In genomic region chr10:6364893-6365292, GRCh38 we compare ENCODE assay signal across 23 cellular contexts.
DNase-seq lines count a peak whose midpoint lies in the region; ATAC-seq and TF ChIP-seq lines count a peak whose summit lies in the region.
"Had no signal": no experiment of that assay in that cellular context is flagged by ENCODE, and none has a peak within 500 bp of the region (broad histone marks: within the 10 kb centered on the region; RNA-seq: fewer than 3 reads in every experiment).

No MANE protein-coding gene starts in this region.

- H3K36me3 Mint-ChIP-seq in activated naive CD4-positive, alpha-beta T cell treated with anti-CD3 and anti-CD28 coated beads, Interleukin-2, amount 50 U/mL, for 72 hours = peaks cover 20 to 43% of the 10 kb centered on the region in 2 donors
- H3K36me3 Mint-ChIP-seq: IgD-negative memory B cell had no signal

- H3K4me1 ChIP-seq in heart left ventricle (peaks cover 0 to 10% (median 0%) of the 10 kb centered on the region in 12 donors), parathyroid adenoma (peaks cover 11% of the 10 kb centered on the region)

- in situ Hi-C loops in KBM-7 (cut with MboI; ENCODE audit: low pct_unique_long_range_greater_than_20kb, low sequenced_read_pairs) = no loop called here

- 15 to 23% (median 19%) methylated on average over 3 of the region's 3 CpGs for WGBS in heart left ventricle, 4 donors

- peak overlapping the region; percentile 8 for H3K4me2 ChIP-seq in parathyroid adenoma (ENCODE audit: low read length)

- H3K9me3 ChIP-seq in heart left ventricle (peaks cover 0 to 21% (median 7%) of the 10 kb centered on the region in 12 donors), parathyroid adenoma (ENCODE audit: control insufficient read depth, low read length) (no peaks in the 10 kb centered on the region)

- TF ChIP-seq POLR2A in heart left ventricle (IDR thresholded peaks at IDR 0.05) = no peak

- H3K27me3 ChIP-seq in heart left ventricle (no peaks in the 10 kb centered on the region), parathyroid adenoma (ENCODE audit: control insufficient read depth, insufficient read depth, low read length) (no peaks in the 10 kb centered on the region)

- no peak overlapping the region for H3K27ac Mint-ChIP-seq in activated naive CD4-positive, alpha-beta T cell treated with anti-CD3 and anti-CD28 coated beads, Interleukin-2, amount 50 U/mL, for 72 hours
- H3K27ac Mint-ChIP-seq: activated CD4-positive, alpha-beta T cell treated with anti-CD3 and anti-CD28 coated beads, Interleukin-2, amount 10 ng/mL, durations not matched to agents 24 days and 14 days; activated naive CD4-positive, alpha-beta T cell treated with anti-CD3 and anti-CD28 coated beads, Interleukin-2, amount 50 U/mL, for 24 hours; IgD-negative memory B cell; stimulated activated memory B cell treated with anti-CD40 and anti-IgM and Interleukin-4, amounts not matched to agents 10 μg/mL and 1 μg/mL and 100 μg/mL, for 72 hours; T-helper 1 cell treated with Interleukin-12 subunit alpha and Interleukin-12 subunit beta and Interleukin-4 antibody, amounts not matched to agents 30 μg/mL and 1 μg/mL, for 36 hours had no signal

- TF ChIP-seq CTCF in heart left ventricle (IDR thresholded peaks at IDR 0.05) = no peak
- no peak for TF ChIP-seq CTCF in parathyroid adenoma (IDR thresholded peaks at IDR 0.05)

- H3K27ac ChIP-seq in heart left ventricle = no peak overlapping the region
- peak overlapping the region; percentile 30 for H3K27ac ChIP-seq in parathyroid adenoma
- H3K27ac ChIP-seq: epithelial cell of prostate had no signal

- H3K4me3 ChIP-seq in heart left ventricle = no peak overlapping the region
- no peak overlapping the region for H3K4me3 ChIP-seq in parathyroid adenoma (ENCODE audit: low read depth, low read length)

- H3K79me2 ChIP-seq in parathyroid adenoma = no peaks in the 10 kb centered on the region

- DNase-seq in EH (ENCODE audit: low read depth) (peak; percentile 40), NCI-H2227 (lab: John Stamatoyannopoulos, UW; ENCODE audit: unreplicated experiment) (peak; percentile 19), heart left ventricle (peak in 1 of 5 donors; percentile 32), KBM-7 (no peak), SKM-1 treated with dmso at 0.1 percent for 144 hours (lab: John Stamatoyannopoulos, UW; ENCODE audit: unreplicated experiment) (no peak), SKM-1 (lab: John Stamatoyannopoulos, UW; ENCODE audit: unreplicated experiment) (no peak)
- no peak for DNase-seq in activated naive CD4-positive, alpha-beta T cell treated with anti-CD3 and anti-CD28 coated beads, Interleukin-2, amount 50 U/mL, for 72 hours (ENCODE audit: low spot score in 2 of 2)
- DNase-seq: aorta; C1 segment of cervical spinal cord; Calu3; cerebellar nuclear complex; glutamatergic neuron; naive B cell; NCI-H510A treated with DMSO at 0.1 percent for 48 hours; NK-92 treated with Interleukin-12 subunit alpha and Interleukin-12 subunit beta, amount 100 ng/mL, for 24 hours; stimulated activated CD4-positive, alpha-beta T cell treated with anti-CD3 and anti-CD28 coated beads, Interleukin-4, amount 100 ng/mL, for 1 hour had no signal

- peak overlapping the region; percentile 51 for H2AFZ ChIP-seq in parathyroid adenoma

- peaks cover 6 to 33% of the 10 kb centered on the region in 2 donors for H3K9me3 Mint-ChIP-seq in activated naive CD4-positive, alpha-beta T cell treated with anti-CD3 and anti-CD28 coated beads, Interleukin-2, amount 50 U/mL, for 72 hours

- peak; percentile 81 to 96 (median 86) for ATAC-seq in heart left ventricle
- no peak for ATAC-seq in activated naive CD4-positive, alpha-beta T cell treated with anti-CD3 and anti-CD28 coated beads, Interleukin-2, amount 50 U/mL, for 72 hours
- ATAC-seq: stimulated activated memory B cell treated with anti-CD40 and anti-IgM and Interleukin-4, amounts not matched to agents 10 μg/mL and 1 μg/mL and 100 μg/mL, for 72 hours had no signal

- H3K9ac ChIP-seq in parathyroid adenoma = no peak overlapping the region

- H3K36me3 ChIP-seq in heart left ventricle (no peaks in the 10 kb centered on the region), parathyroid adenoma (ENCODE audit: control insufficient read depth, insufficient read depth, low read length) (no peaks in the 10 kb centered on the region)

- intact Hi-C loops in heart left ventricle (cut with DNase I) = loop anchor here in 1 of 10 donors (10.0 kb wide), 1 partner anchor 60 kb away; no protein-coding TSS in a partner anchor

Comparison
In these comparisons a context has a peak if more than half of its experiments do, and no peak if none do; other contexts are left out.
1. DNase-seq: peak in EH (single experiment) and NCI-H2227 (single experiment); none in activated naive CD4-positive, alpha-beta T cell treated with anti-CD3 and anti-CD28 coated beads, Interleukin-2, amount 50 U/mL, for 72 hours (0 of 2), KBM-7 (single experiment), SKM-1 treated with dmso at 0.1 percent for 144 hours (single experiment) and SKM-1 (single experiment).
2. ATAC-seq: peak in heart left ventricle (4 of 4); none in activated naive CD4-positive, alpha-beta T cell treated with anti-CD3 and anti-CD28 coated beads, Interleukin-2, amount 50 U/mL, for 72 hours (0 of 2).